9 cellular contexts compared by ENCODE assay signal in the genomic region with DNA sequence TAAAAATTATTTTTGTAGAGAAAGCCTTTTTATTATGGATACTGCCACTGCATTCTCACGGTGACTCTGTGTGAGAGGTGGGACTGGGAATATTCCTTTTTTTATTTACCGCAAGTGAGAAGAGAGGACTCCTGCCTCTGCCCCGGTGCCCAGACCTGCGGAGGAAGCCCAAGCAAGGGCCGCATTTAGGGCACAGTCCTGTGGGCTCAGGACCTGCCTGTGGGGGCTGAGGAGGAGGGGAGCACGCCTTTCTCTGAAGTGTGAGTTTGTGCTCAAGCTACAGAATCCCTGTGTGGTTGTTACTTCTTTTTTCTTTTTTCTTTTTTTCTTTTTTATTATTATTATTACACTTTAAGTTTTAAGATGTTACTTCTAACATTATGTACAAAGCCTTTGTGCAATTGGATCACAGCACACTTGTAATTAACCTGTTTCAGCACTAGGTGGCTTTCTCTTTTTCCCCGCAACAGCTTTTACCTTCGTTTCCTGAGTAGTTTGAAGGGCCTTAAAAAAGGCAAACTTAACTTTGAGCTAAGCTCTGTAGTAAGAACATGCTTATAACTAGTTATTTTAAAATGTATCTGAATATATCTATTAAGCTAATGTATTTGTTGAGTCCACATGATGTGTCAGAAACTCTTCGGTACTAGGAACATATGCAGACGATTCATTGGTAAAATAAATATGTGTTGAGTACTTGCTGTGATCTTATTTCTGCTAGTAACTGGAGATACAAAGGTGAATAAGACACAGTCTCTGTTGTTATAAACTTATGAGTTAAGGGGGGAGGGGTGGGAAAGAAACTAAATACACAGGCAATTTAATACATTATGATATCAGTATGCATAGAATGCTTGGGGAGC. TPM values are rescaled to one million over a fixed set of nuclear protein-coding genes. Genes with fewer than 3 reads are reported as not detected.
A peak's percentile ranks its signal among the peaks of the same experiment; 100 is the strongest.
DNase-seq lines count a peak whose midpoint lies in the region; ATAC-seq and TF ChIP-seq lines count a peak whose summit lies in the region.
"Had no signal": no experiment of that assay in that cellular context is flagged by ENCODE, and none has a peak within 500 bp of the region (broad histone marks: within the 10 kb centered on the region; RNA-seq: fewer than 3 reads in every experiment).

No MANE protein-coding gene starts in this region.

- H3K4me3 ChIP-seq in DOHH2 (ENCODE audit: low read length), result no peak overlapping the region
- H3K4me3 ChIP-seq in cardiac fibroblast (replicated peaks in 1 of 2; ENCODE audit: low read depth in 2 of 2, low read length in 2 of 2), result no peak overlapping the region
- no peak overlapping the region for H3K4me3 ChIP-seq in MG63

- H3K9me3 ChIP-seq in DOHH2 (ENCODE audit: control insufficient read depth, insufficient read depth, low read length) (no peaks in the 10 kb centered on the region), MG63 (no peaks in the 10 kb centered on the region)
- H3K9me3 ChIP-seq: neutrophil had no signal

- H3K27me3 ChIP-seq in DOHH2 (ENCODE audit: control insufficient read depth, low read length), result no peaks in the 10 kb centered on the region
- H3K27me3 ChIP-seq in MG63, result no peaks in the 10 kb centered on the region
- H3K27me3 ChIP-seq: neutrophil had no signal

- H3K36me3 ChIP-seq in DOHH2 (ENCODE audit: control insufficient read depth, low read length), result no peaks in the 10 kb centered on the region
- no peaks in the 10 kb centered on the region for H3K36me3 ChIP-seq in MG63
- H3K36me3 ChIP-seq: neutrophil had no signal

- H4K20me1 ChIP-seq in DOHH2 (ENCODE audit: control insufficient read depth, insufficient read depth, low read depth, low read length), result no peaks in the 10 kb centered on the region

- no peaks in the 10 kb centered on the region for H3K4me1 ChIP-seq in DOHH2 (ENCODE audit: control insufficient read depth, low read length)

- H3K27ac ChIP-seq in DOHH2 (ENCODE audit: low read depth, low read length), result no peak overlapping the region
- H3K27ac ChIP-seq: neutrophil had no signal

- H3K79me2 ChIP-seq in DOHH2 (ENCODE audit: control insufficient read depth, low read length), result no peaks in the 10 kb centered on the region

- peak; percentile 50 for ATAC-seq in GM19463 (IDR thresholded peaks at IDR 0.05; ENCODE audit: unreplicated experiment)

- H3K4me2 ChIP-seq in DOHH2 (ENCODE audit: low read length), result no peak overlapping the region

- H3F3A ChIP-seq in DOHH2 (ENCODE audit: control insufficient read depth, insufficient read depth), result no peaks in the 10 kb centered on the region

- DNase-seq in NCI-H2029 (lab: John Stamatoyannopoulos, UW), result peak; percentile 17
- peak; percentile 74 to 79 for DNase-seq in cardiac fibroblast (ENCODE audit: low read depth in 2 of 2)
- peak; percentile 13 for DNase-seq in midbrain (lab: John Stamatoyannopoulos, UW)
- DNase-seq in MG63, result no peak
- DNase-seq in effector CD4-positive, alpha-beta T cell, result no peak
- DNase-seq in DMS79 (lab: John Stamatoyannopoulos, UW), result no peak

- peak; percentile 53 for TF ChIP-seq CTCF in DOHH2 (IDR thresholded peaks at IDR 0.05; ENCODE audit: low read depth, low read length, poor library complexity, severe bottlenecking)
- TF ChIP-seq CTCF in cardiac fibroblast (IDR thresholded peaks at IDR 0.05; ENCODE audit: low read depth, low read length), result peak; percentile 60

- H3K9me2 ChIP-seq in DOHH2 (replicated peaks; ENCODE audit: control insufficient read depth, low read length), result no peaks in the 10 kb centered on the region

RNA-seq across cellular contexts. Expression of a gene that starts 18.3 kb away (rescaled TPM):
- total RNA-seq in MG63 (2014; rRNA removed; shearing (Covaris generic); ENCODE audit: low replicate concordance), result 15.1 TPM in 2 replicates

Comparison
In these comparisons a context has a peak if more than half of its experiments do, and no peak if none do; other contexts are left out.
1. DNase-seq: peak in NCI-H2029 (single experiment), cardiac fibroblast (2 of 2) and midbrain (single experiment); none in MG63 (single experiment), effector CD4-positive, alpha-beta T cell (single experiment) and DMS79 (single experiment).